In genomic region chr17:82031303-82031884, GRCh38 we compare ENCODE assay signal across 8 cellular contexts. TPM values are rescaled to one million over a fixed set of nuclear protein-coding genes. Genes with fewer than 3 reads are reported as not detected.
DNase-seq lines count a peak whose midpoint lies in the region; ATAC-seq and TF ChIP-seq lines count a peak whose summit lies in the region.

Gene RAC3, plus strand, starts transcription at chr17:82031678. Its CDS starts 84 bp downstream, at chr17:82031762.

- peak within 1 kb of the TSS; percentile 69 for H3K4me3 Mint-ChIP-seq in activated naive CD8-positive, alpha-beta T cell treated with anti-CD3 and anti-CD28 coated beads for 36 hours

- ATAC-seq in HG03378 (IDR thresholded peaks at IDR 0.05; ENCODE audit: unreplicated experiment), result no peak

- peak within 1 kb of the TSS in 5 of 8 donors; percentile 3 to 53 (median 36) for H3K27ac ChIP-seq in spleen

- intact Hi-C loops in spleen (cut with DNase I; ENCODE audit: low total_unique reads), result no loop called here

- H3K9me3 Mint-ChIP-seq in activated naive CD8-positive, alpha-beta T cell treated with anti-CD3 and anti-CD28 coated beads for 36 hours, result no peaks in the 10 kb centered on the region

- DNase-seq in NCI-H1092 treated with DMSO at 0.1 percent for 48 hours (lab: John Stamatoyannopoulos, UW), result peak; percentile 25
- DNase-seq in NCI-H1092 (lab: John Stamatoyannopoulos, UW), result no peak
- DNase-seq in M059J (ENCODE audit: low read depth), result peak; percentile 22
- peak; percentile 46 for DNase-seq in activated naive CD8-positive, alpha-beta T cell treated with anti-CD3 and anti-CD28 coated beads for 36 hours
- DNase-seq in spleen, result no peak
- DNase-seq in SKM-1 (lab: John Stamatoyannopoulos, UW; ENCODE audit: unreplicated experiment), result no peak

- H3K9me3 ChIP-seq in iPS-15b (ENCODE audit: control insufficient read depth, insufficient read depth, low read length) (no peaks in the 10 kb centered on the region), spleen (no peaks in the 10 kb centered on the region)

- WGBS in spleen, 5 donors, result 0 to 1% (median 0%) methylated on average over 7 to 96 of the region's 96 CpGs

- no peak for TF ChIP-seq POLR2A in spleen (IDR thresholded peaks at IDR 0.05)

- no peaks in the 10 kb centered on the region for H3K27me3 Mint-ChIP-seq in activated naive CD8-positive, alpha-beta T cell treated with anti-CD3 and anti-CD28 coated beads for 36 hours

- no peak for TF ChIP-seq CTCF in spleen (IDR thresholded peaks at IDR 0.05 in 8 of 11, conservative IDR thresholded peaks at IDR 0.05 in 3 of 11)

- no peaks in the 10 kb centered on the region for H3K27me3 ChIP-seq in iPS-15b (ENCODE audit: control insufficient read depth, insufficient read depth, low read length)
- peaks cover 0 to 24% (median 7%) of the 10 kb centered on the region in 7 donors for H3K27me3 ChIP-seq in spleen (replicated peaks in 1 of 7)

- H3K27ac Mint-ChIP-seq in activated naive CD8-positive, alpha-beta T cell treated with anti-CD3 and anti-CD28 coated beads for 36 hours, result no peak within 1 kb of the TSS

- peak within 1 kb of the TSS; percentile 62 for H3K9ac ChIP-seq in iPS-15b (ENCODE audit: low read depth, low read length)

- H3K4me1 ChIP-seq in iPS-15b (ENCODE audit: control insufficient read depth, insufficient read depth, low read length) (no peaks in the 10 kb centered on the region), spleen (peaks cover 11 to 44% (median 29%) of the 10 kb centered on the region in 6 donors)

- H3K4me3 ChIP-seq in iPS-15b (ENCODE audit: low read depth, low read length), result peak within 1 kb of the TSS; percentile 64
- peak within 1 kb of the TSS; percentile 43 to 80 (median 54) for H3K4me3 ChIP-seq in spleen

- peaks cover 16% of the 10 kb centered on the region for H3K4me1 Mint-ChIP-seq in activated naive CD8-positive, alpha-beta T cell treated with anti-CD3 and anti-CD28 coated beads for 36 hours

- H3K36me3 Mint-ChIP-seq in activated naive CD8-positive, alpha-beta T cell treated with anti-CD3 and anti-CD28 coated beads for 36 hours, result no peaks in the 10 kb centered on the region

- H3K36me3 ChIP-seq in iPS-15b (ENCODE audit: control insufficient read depth, insufficient read depth, low read length) (peaks cover 14% of the 10 kb centered on the region), spleen (peaks cover 0 to 45% (median 3%) of the 10 kb centered on the region in 6 donors)

RNA-seq across cellular contexts. Expression of gene RAC3, which starts in this region (rescaled TPM):
- 16.4 and 19.8 TPM in 2 replicates for total RNA-seq in M059J (2014; rRNA removed; shearing (Covaris generic))
- total RNA-seq in activated naive CD8-positive, alpha-beta T cell treated with anti-CD3 and anti-CD28 coated beads for 36 hours, result 1 to 10 TPM; 4.7 to 5.1 TPM
- 1 to 10 TPM in 2 of 7 donors, under 1 TPM in 3, not detected in 2; 0.60 to 1.4 (median 0.66) TPM for total RNA-seq in spleen
- 1 to 10 TPM; 1.0 to 3.4 (median 2.0) TPM for polyA plus RNA-seq in spleen

Comparison
In these comparisons a context has a peak if more than half of its experiments do, and no peak if none do; other contexts are left out.
1. DNase-seq: peak in NCI-H1092 treated with DMSO at 0.1 percent for 48 hours (single experiment), M059J (single experiment) and activated naive CD8-positive, alpha-beta T cell treated with anti-CD3 and anti-CD28 coated beads for 36 hours (single experiment); none in NCI-H1092 (single experiment), spleen (single experiment) and SKM-1 (single experiment).